In genomic region chr3:164007764-164008163, GRCh38 we compare ENCODE assay signal across 25 cellular contexts.
DNase-seq lines count a peak whose midpoint lies in the region; ATAC-seq, FAIRE-seq and TF ChIP-seq lines count a peak whose summit lies in the region.
"Had no signal": no experiment of that assay in that cellular context is flagged by ENCODE, and none has a peak within 500 bp of the region (broad histone marks: within the 10 kb centered on the region; RNA-seq: fewer than 3 reads in every experiment).

No MANE protein-coding gene starts in this region.

- FAIRE-seq in D721Med (lab: Jason Lieb, UNC) = peak; percentile 46
- FAIRE-seq: A549, GM12891, GM18507, GM19239, H1 had no signal

- ATAC-seq in gastrocnemius medialis (no peak), HG03571 (IDR thresholded peaks at IDR 0.05; ENCODE audit: unreplicated experiment) (no peak)
- no peak for ATAC-seq in activated CD4-positive, CD25-positive, alpha-beta regulatory T cell treated with anti-CD3 and anti-CD28 coated beads, Interleukin-2, amount 50 U/mL, for 24 hours
- ATAC-seq: A549 had no signal

- no peak overlapping the region for H3K27ac ChIP-seq in SU-DHL-6 (ENCODE audit: low read depth, low read length)
- H3K27ac ChIP-seq in gastrocnemius medialis = no peak overlapping the region
- H3K27ac ChIP-seq: A549; BLaER1 treated with 17β-estradiol and CSF1 and Interleukin-3, amounts not matched to agents 10 nM and 100 nM; GM23248 had no signal

- H3K27me3 ChIP-seq in SU-DHL-6 (ENCODE audit: low read length) = no peaks in the 10 kb centered on the region
- no peaks in the 10 kb centered on the region for H3K27me3 ChIP-seq in gastrocnemius medialis
- H3K27me3 ChIP-seq: BE2C; BLaER1 treated with 17β-estradiol and CSF1 and Interleukin-3, amounts not matched to agents 10 nM and 100 nM had no signal

- H3K4me1 ChIP-seq in gastrocnemius medialis = no peaks in the 10 kb centered on the region
- H3K4me1 ChIP-seq: A549; BE2C; BLaER1 treated with 17β-estradiol and CSF1 and Interleukin-3, amounts not matched to agents 10 nM and 100 nM had no signal

- no peaks in the 10 kb centered on the region for H3K79me2 ChIP-seq in SU-DHL-6 (ENCODE audit: insufficient read depth, low read length)

- no peak overlapping the region for H3K9ac ChIP-seq in SU-DHL-6 (ENCODE audit: low read length)
- H3K9ac ChIP-seq: BLaER1 treated with 17β-estradiol and CSF1 and Interleukin-3, amounts not matched to agents 10 nM and 100 nM; GM23248 had no signal

- H2AFZ ChIP-seq in SU-DHL-6 (ENCODE audit: low read depth, low read length, severe bottlenecking) = peak overlapping the region; percentile 86
- H2AFZ ChIP-seq: GM23248 had no signal

- H3K9me3 ChIP-seq in SU-DHL-6 (ENCODE audit: insufficient read depth, low read length) (no peaks in the 10 kb centered on the region), gastrocnemius medialis (no peaks in the 10 kb centered on the region)
- H3K9me3 ChIP-seq: BE2C had no signal

- intact Hi-C loops in gastrocnemius medialis (cut with DNase I; ENCODE audit: low total_unique reads) = no loop called here

- no peak for TF ChIP-seq POLR2A in gastrocnemius medialis (IDR thresholded peaks at IDR 0.05)

- peak overlapping the region; percentile 69 for H3K4me2 ChIP-seq in SU-DHL-6 (ENCODE audit: low read depth, low read length, poor library complexity, severe bottlenecking)
- H3K4me2 ChIP-seq: A549; BLaER1 treated with 17β-estradiol and CSF1 and Interleukin-3, amounts not matched to agents 10 nM and 100 nM had no signal

- H4K20me1 ChIP-seq in SU-DHL-6 (ENCODE audit: low read depth, low read length) = no peaks in the 10 kb centered on the region
- H4K20me1 ChIP-seq: BLaER1 treated with 17β-estradiol and CSF1 and Interleukin-3, amounts not matched to agents 10 nM and 100 nM had no signal

- no peaks in the 10 kb centered on the region for H3F3A ChIP-seq in SU-DHL-6 (ENCODE audit: insufficient read depth)

- DNase-seq in D721Med (ENCODE audit: insufficient read length, low spot score) (no peak), NCI-H2171 treated with DMSO at 0.1 percent for 48 hours (lab: John Stamatoyannopoulos, UW) (peak; percentile 35), NCI-H69 (lab: John Stamatoyannopoulos, UW) (peak; percentile 37), gastrocnemius medialis (no peak)
- DNase-seq: 8988T; ACHN; AML-193; BE2C; CD4-positive, alpha-beta T cell; CD8-positive, alpha-beta memory T cell; DMS53; DMS79 treated with DMSO at 0.1 percent for 48 hours; GF-D8; GM23248; H7; HCEC 1CT had no signal

- TF ChIP-seq CTCF in D721Med (IDR thresholded peaks at IDR 0.05; ENCODE audit: insufficient read depth, missing control alignments) = no peak
- no peak for TF ChIP-seq CTCF in SU-DHL-6 (IDR thresholded peaks at IDR 0.05; ENCODE audit: insufficient read depth, low read length, poor library complexity, severe bottlenecking)
- TF ChIP-seq CTCF in gastrocnemius medialis (IDR thresholded peaks at IDR 0.05 in 4 of 5, conservative IDR thresholded peaks at IDR 0.05 in 1 of 5) = no peak

- in situ Hi-C loops in gastrocnemius medialis (cut with MboI; ENCODE audit: low sequenced_read_pairs in 4 of 4) = no loop called here

- no peaks in the 10 kb centered on the region for H3K9me2 ChIP-seq in SU-DHL-6 (replicated peaks; ENCODE audit: insufficient read depth, low read length)

- H3K4me3 ChIP-seq in SU-DHL-6 (ENCODE audit: insufficient read depth, low read length, poor library complexity, severe bottlenecking) = no peak overlapping the region
- no peak overlapping the region for H3K4me3 ChIP-seq in gastrocnemius medialis
- H3K4me3 ChIP-seq: A549; BLaER1 treated with 17β-estradiol and CSF1 and Interleukin-3, amounts not matched to agents 10 nM and 100 nM; GM23248 had no signal

- no peaks in the 10 kb centered on the region for H3K36me3 ChIP-seq in SU-DHL-6 (ENCODE audit: low read length)
- H3K36me3 ChIP-seq in gastrocnemius medialis = no peaks in the 10 kb centered on the region
- H3K36me3 ChIP-seq: BE2C; BLaER1 treated with 17β-estradiol and CSF1 and Interleukin-3, amounts not matched to agents 10 nM and 100 nM had no signal

Comparison
In these comparisons a context has a peak if more than half of its experiments do, and no peak if none do; other contexts are left out.
1. DNase-seq: peak in NCI-H2171 treated with DMSO at 0.1 percent for 48 hours (single experiment) and NCI-H69 (single experiment); none in D721Med (single experiment) and gastrocnemius medialis (0 of 2).